In genomic region chr17:2777242-2777867, GRCh38 we compare ENCODE assay signal across 8 cellular contexts. TPM values are rescaled to one million over a fixed set of nuclear protein-coding genes. Genes with fewer than 3 reads are reported as not detected.
DNase-seq lines count a peak whose midpoint lies in the region; ATAC-seq, FAIRE-seq and TF ChIP-seq lines count a peak whose summit lies in the region.

No MANE protein-coding gene starts in this region.

- TF ChIP-seq EP300 in HepG2 (IDR thresholded peaks at IDR 0.05; ENCODE audit: low read depth in 2 of 2, low read length in 2 of 2) (no peak), HepG2 (CRISPR knock-in tag; IDR thresholded peaks at IDR 0.05; ENCODE audit: borderline replicate concordance) (no peak)

- H3K4me3 ChIP-seq in ACC112 (ENCODE audit: low read depth, low read length) (0 out of 2 replicates have a peak overlapping the region, but pooled peaks have one; percentile 58), HepG2 (replicated peaks in 1 of 3; ENCODE audit: insufficient read depth in 1 of 3, low read depth in 2 of 3, low read length in 3 of 3) (peak overlapping the region; percentile 31 to 86 (median 72); a peak in 5 of 6 replicates)

- H4K20me1 ChIP-seq in HepG2 (ENCODE audit: insufficient read depth, low read length) = no peaks in the 10 kb centered on the region

- H3K27me3 ChIP-seq in ACC112 (ENCODE audit: insufficient read depth, low read length) = peaks cover 52% of the 10 kb centered on the region
- peaks cover 0 to 14% of the 10 kb centered on the region in 2 experiments; a peak in 2 of 5 replicates for H3K27me3 ChIP-seq in HepG2 (ENCODE audit: control insufficient read depth in 1 of 2, insufficient read depth in 2 of 2, low read length in 2 of 2)

- no peak overlapping the region for H3K27ac ChIP-seq in ACC112 (ENCODE audit: low read depth, low read length)
- H3K27ac ChIP-seq in HepG2 (ENCODE audit: extremely low read length, insufficient read depth, low read length) = peak overlapping the region; percentile 25

- peak overlapping the region; percentile 30; the same call in 1 of the 2 replicates for H3K9ac ChIP-seq in HepG2 (ENCODE audit: insufficient read depth, low read depth, low read length)

- in situ Hi-C loops in HepG2 (cut with HindIII; ENCODE audit: extremely low pct_ligation_motif_present, low pct_unique_long_range_greater_than_20kb) = no loop called here
- in situ Hi-C loops in ACHN (cut with HindIII; ENCODE audit: low pct_ligation_motif_present, low pct_unique_long_range_greater_than_20kb, low sequenced_read_pairs) = no loop called here

- no peak overlapping the region for H2AFZ ChIP-seq in ACC112 (ENCODE audit: low read length, unreplicated experiment)
- no peak overlapping the region for H2AFZ ChIP-seq in HepG2 (ENCODE audit: low read length)

- H3K79me2 ChIP-seq in ACC112 (ENCODE audit: control insufficient read depth, insufficient read depth, low read length, unreplicated experiment) = no peaks in the 10 kb centered on the region
- no peaks in the 10 kb centered on the region for H3K79me2 ChIP-seq in HepG2 (ENCODE audit: insufficient read depth, low read length)

- no peaks in the 10 kb centered on the region for H3K36me3 Mint-ChIP-seq in activated naive CD8-positive, alpha-beta T cell

- no peaks in the 10 kb centered on the region for H3K36me3 ChIP-seq in ACC112 (ENCODE audit: insufficient read depth, low read length)
- no peaks in the 10 kb centered on the region for H3K36me3 ChIP-seq in HepG2 (replicated peaks in 1 of 2; ENCODE audit: control insufficient read depth in 1 of 2, insufficient read depth in 2 of 2, low read length in 2 of 2)

- H3K9me3 ChIP-seq in HepG2 (ENCODE audit: low read length) = no peaks in the 10 kb centered on the region

- intact Hi-C loops in HepG2 (cut with micrococcal nuclease; ENCODE audit: unreplicated experiment) = no loop called here

- CTCF ChIA-PET in HepG2 (lab: Yijun Ruan, JAX; ENCODE audit: low intra/inter-chr PET ratio, low total read pairs) = interaction anchor here (1.3 kb wide), 1 partner anchor 9 kb away, joined by 3 read pairs; no protein-coding TSS in a partner anchor

- H3K9me3 Mint-ChIP-seq in activated naive CD8-positive, alpha-beta T cell (ENCODE audit: low read depth) = no peaks in the 10 kb centered on the region

- BruUV-seq in HepG2 (replicated peaks; lab: Mats Ljungman, UMichigan) = no TSS peak

- H3K4me3 Mint-ChIP-seq in activated naive CD8-positive, alpha-beta T cell = peak overlapping the region; percentile 73

- TF ChIP-seq RAD21 in HepG2 (CRISPR knock-in tag; IDR thresholded peaks at IDR 0.05) = no peak

- no peak for TF ChIP-seq POLR2A in HepG2 (IDR thresholded peaks at IDR 0.05; ENCODE audit: insufficient read depth in 1 of 2, low read depth in 2 of 2, low read length in 2 of 2)

- DNase-seq in DMS79 treated with DMSO at 0.1 percent for 48 hours (lab: John Stamatoyannopoulos, UW) (peak; percentile 57), HepG2 (ENCODE audit: low spot score) (no peak), omental fat pad (ENCODE audit: low spot score) (no peak), CD1c-positive myeloid dendritic cell (ENCODE audit: extremely low spot score) (no peak), ACHN (no peak)

- H3K27ac Mint-ChIP-seq in activated naive CD8-positive, alpha-beta T cell = no peak overlapping the region

- whole genome bisulfite sequencing in HepG2 (ENCODE audit: low lambda C conversion rate) = 29% methylated on average over 9 of the region's 11 CpGs

- peak; percentile 44 for ATAC-seq in HepG2
- ATAC-seq in omental fat pad (ENCODE audit: low FRiP score) = no peak
- no peak for ATAC-seq in GM21528 (IDR thresholded peaks at IDR 0.05; ENCODE audit: low FRiP score, unreplicated experiment)

- FAIRE-seq in HepG2 (lab: Jason Lieb, UNC) = no peak

- TF ChIP-seq CTCF in HepG2 (CRISPR knock-in tag; IDR thresholded peaks at IDR 0.05) = peak; percentile 7; the same call in 1 of the 2 replicates
- no peak for TF ChIP-seq CTCF in omental fat pad (IDR thresholded peaks at IDR 0.05)

- peaks cover 5% of the 10 kb centered on the region for H3K4me1 Mint-ChIP-seq in activated naive CD8-positive, alpha-beta T cell (ENCODE audit: low read depth)

- H3K4me1 ChIP-seq in ACC112 (ENCODE audit: control insufficient read depth, insufficient read depth, low read length, unreplicated experiment) (peaks cover 6% of the 10 kb centered on the region), HepG2 (ENCODE audit: insufficient read depth, low read length) (peaks cover 9% of the 10 kb centered on the region; the same call in 1 of the 2 replicates)

- peak overlapping the region; percentile 98 for H3K4me2 ChIP-seq in HepG2 (ENCODE audit: low read depth, low read length)

- POLR2A ChIA-PET in HepG2 (lab: Yijun Ruan, JAX) = interaction anchor here (0.6 kb wide), 1 partner anchor 373 kb away, joined by 3 read pairs; no protein-coding TSS in a partner anchor

- H3K27me3 Mint-ChIP-seq in activated naive CD8-positive, alpha-beta T cell = peaks cover 24% of the 10 kb centered on the region

TF ChIP-seq in HepG2, 621 proteins besides CTCF, POLR2A, EP300 and RAD21 (continues in another document):
- TF ChIP-seq ZSCAN22 (CRISPR knock-in tag; IDR thresholded peaks at IDR 0.05) (no peak), HNRNPLL (IDR thresholded peaks at IDR 0.05; ENCODE audit: low read depth, low read length, poor library complexity, severe bottlenecking) (no peak), ZNF883 (CRISPR knock-in tag; IDR thresholded peaks at IDR 0.05; ENCODE audit: not compliant biosample characterization) (peak; percentile 43), ATF2 (CRISPR knock-in tag; IDR thresholded peaks at IDR 0.05) (no peak), NFRKB (IDR thresholded peaks at IDR 0.05) (no peak), ZNF160 (CRISPR knock-in tag; IDR thresholded peaks at IDR 0.05) (peak; percentile 7; the same call in 1 of the 2 replicates)

RNA-seq across cellular contexts. Expression of gene RAP1GAP2, which starts 18.9 kb away (rescaled TPM):
- total RNA-seq in HepG2 (2016; rRNA removed; fragmentation: Illumina TruSeq; extraction: Trizol) (7.7 and 10.9 TPM in 2 replicates), omental fat pad (1 to 10 TPM; 4.6 to 8.0 (median 5.6) TPM)
- 3.6 and 4.3 TPM in 2 replicates for total RNA-seq in HepG2 (2016; cell fraction: cytosol; rRNA removed; fragmentation: Illumina TruSeq; extraction: Trizol; ENCODE audit: low read depth)
- total RNA-seq in HepG2 (2016; cell fraction: insoluble cytoplasmic fraction; rRNA removed; fragmentation: Illumina TruSeq; extraction: Trizol) = 7.7 and 11.5 TPM in 2 replicates
- 9.3 and 12.1 TPM in 2 replicates for total RNA-seq in HepG2 (2016; cell fraction: membrane; rRNA removed; fragmentation: Illumina TruSeq; extraction: Trizol)
- total RNA-seq in HepG2 (2016; cell fraction: nucleus; rRNA removed; fragmentation: Illumina TruSeq; extraction: Trizol) = 6.5 and 8.4 TPM in 2 replicates
- polyA plus RNA-seq in HepG2 (2011; rRNA removed) = 10.0 and 12.0 TPM in 2 replicates
- 6.2 and 9.1 TPM in 2 replicates for polyA plus RNA-seq in HepG2 (2011; cell fraction: cytosol; rRNA removed)
- 36.9 and 43.8 TPM in 2 replicates for polyA plus RNA-seq in HepG2 (2011; cell fraction: nucleus; rRNA removed)
- 7.9 and 8.0 TPM in 2 replicates for polyA plus RNA-seq in HepG2 (2012)
- 2.3 and 2.5 TPM in 2 replicates for polyA plus RNA-seq in HepG2 (2016; cell fraction: cytosol; fragmentation: Illumina TruSeq; extraction: Trizol; ENCODE audit: low read depth)
- polyA plus RNA-seq in HepG2 (2016; cell fraction: insoluble cytoplasmic fraction; fragmentation: Illumina TruSeq; extraction: Trizol; ENCODE audit: low read depth) = 6.1 and 8.2 TPM in 2 replicates
- 5.5 and 6.5 TPM in 2 replicates for polyA plus RNA-seq in HepG2 (2016; cell fraction: membrane; fragmentation: Illumina TruSeq; extraction: Trizol; ENCODE audit: low read depth)
- polyA plus RNA-seq in HepG2 (2016; cell fraction: nucleus; fragmentation: Illumina TruSeq; extraction: Trizol; ENCODE audit: insufficient read depth, low read depth) = 16.0 and 18.0 TPM in 2 replicates
- 15.6 and 31.7 TPM in 2 replicates for polyA minus RNA-seq in HepG2 (2011; rRNA and poly(A)+ RNA removed; ENCODE audit: low replicate concordance)
- polyA minus RNA-seq in HepG2 (2011; cell fraction: cytosol; rRNA and poly(A)+ RNA removed) = 9.0 and 11.7 TPM in 2 replicates
- polyA minus RNA-seq in HepG2 (2011; cell fraction: nucleus; rRNA and poly(A)+ RNA removed) = 9.1 and 12.2 TPM in 2 replicates

RNA-seq across cellular contexts. Expression of gene CCDC92B, which starts 27.9 kb away (rescaled TPM):
- total RNA-seq in HepG2 (2016; rRNA removed; fragmentation: Illumina TruSeq; extraction: Trizol) (not detected in 2 replicates), omental fat pad (not detected)
- not detected in 2 replicates for total RNA-seq in HepG2 (2016; cell fraction: cytosol; rRNA removed; fragmentation: Illumina TruSeq; extraction: Trizol; ENCODE audit: low read depth)
- total RNA-seq in HepG2 (2016; cell fraction: insoluble cytoplasmic fraction; rRNA removed; fragmentation: Illumina TruSeq; extraction: Trizol) = not detected in 2 replicates
- total RNA-seq in HepG2 (2016; cell fraction: membrane; rRNA removed; fragmentation: Illumina TruSeq; extraction: Trizol) = not detected in 2 replicates
- total RNA-seq in HepG2 (2016; cell fraction: nucleus; rRNA removed; fragmentation: Illumina TruSeq; extraction: Trizol) = not detected in 2 replicates
- polyA plus RNA-seq in HepG2 (2011; rRNA removed) = not detected in 2 replicates
- polyA plus RNA-seq in HepG2 (2011; cell fraction: cytosol; rRNA removed) = not detected in 2 replicates
- polyA plus RNA-seq in HepG2 (2011; cell fraction: nucleus; rRNA removed) = not detected in 2 replicates
- 0.04 TPM in 1 of 2 replicates, not detected in the other for polyA plus RNA-seq in HepG2 (2012)
- polyA plus RNA-seq in HepG2 (2016; cell fraction: cytosol; fragmentation: Illumina TruSeq; extraction: Trizol; ENCODE audit: low read depth) = not detected in 2 replicates
- polyA plus RNA-seq in HepG2 (2016; cell fraction: insoluble cytoplasmic fraction; fragmentation: Illumina TruSeq; extraction: Trizol; ENCODE audit: low read depth) = not detected in 2 replicates
- not detected in 2 replicates for polyA plus RNA-seq in HepG2 (2016; cell fraction: membrane; fragmentation: Illumina TruSeq; extraction: Trizol; ENCODE audit: low read depth)
- polyA plus RNA-seq in HepG2 (2016; cell fraction: nucleus; fragmentation: Illumina TruSeq; extraction: Trizol; ENCODE audit: insufficient read depth, low read depth) = not detected in 2 replicates
- polyA minus RNA-seq in HepG2 (2011; rRNA and poly(A)+ RNA removed; ENCODE audit: low replicate concordance) = 2.1 TPM in 1 of 2 replicates, not detected in the other
- polyA minus RNA-seq in HepG2 (2011; cell fraction: cytosol; rRNA and poly(A)+ RNA removed) = not detected in 2 replicates
- polyA minus RNA-seq in HepG2 (2011; cell fraction: nucleus; rRNA and poly(A)+ RNA removed) = not detected in 2 replicates
